13 cellular contexts compared by ENCODE assay signal in the genomic region with DNA sequence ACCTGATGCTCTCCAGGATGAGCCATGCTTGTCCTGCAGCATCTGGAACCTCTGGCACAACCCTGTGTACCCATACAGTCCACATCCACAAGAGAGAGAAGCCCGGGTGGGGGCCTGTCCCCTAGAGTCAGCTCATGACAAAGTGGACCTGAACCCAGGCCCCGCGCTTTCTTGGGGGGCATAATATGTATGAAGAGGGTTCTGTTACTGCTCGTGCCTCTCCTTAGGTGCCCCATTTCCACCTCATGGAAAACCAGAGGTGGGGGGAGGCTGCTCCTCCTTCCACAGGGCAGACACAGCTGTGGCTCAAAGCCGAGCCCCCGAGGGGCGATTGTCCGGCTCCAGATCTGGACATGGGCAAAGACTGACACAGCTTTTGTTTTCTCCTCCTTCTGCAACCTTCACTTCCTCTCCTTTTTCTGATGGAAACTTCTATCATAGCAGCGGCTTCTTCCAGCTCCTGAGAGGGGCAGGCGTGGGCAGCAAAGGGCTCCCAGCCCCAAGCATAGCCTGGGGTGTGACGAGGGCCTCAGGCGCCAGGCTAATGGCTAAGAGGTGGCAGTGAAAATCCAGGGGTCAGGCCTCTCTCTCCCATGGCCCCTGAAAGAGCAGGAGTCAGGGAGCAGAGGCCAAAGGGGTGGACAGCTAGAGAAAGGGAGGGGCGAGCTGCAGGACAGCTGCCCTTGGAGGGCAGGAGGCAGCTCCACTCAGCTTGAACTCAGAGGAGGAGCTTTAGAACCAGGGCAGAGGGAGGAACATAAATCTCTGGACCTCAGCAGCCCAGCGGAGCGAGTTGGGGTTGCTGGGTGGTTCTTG.
DNase-seq lines count a peak whose midpoint lies in the region; ATAC-seq, FAIRE-seq and TF ChIP-seq lines count a peak whose summit lies in the region.
"Had no signal": no experiment of that assay in that cellular context is flagged by ENCODE, and none has a peak within 500 bp of the region (broad histone marks: within the 10 kb centered on the region; RNA-seq: fewer than 3 reads in every experiment).

No MANE protein-coding gene starts in this region.

- H3K27ac ChIP-seq in subcutaneous abdominal adipose tissue (ENCODE audit: low read depth, low read length) (peak overlapping the region; percentile 79), brain microvascular endothelial cell (no peak overlapping the region)

- peaks cover 0 to 7% of the 10 kb centered on the region in 2 donors for H3K27me3 Mint-ChIP-seq in effector memory CD8-positive, alpha-beta T cell
- H3K27me3 Mint-ChIP-seq: CD4-positive, alpha-beta T cell had no signal

- peak; percentile 63 for DNase-seq in LHCN-M2 (ENCODE audit: low read depth)
- DNase-seq in fibroblast of villous mesenchyme (ENCODE audit: low read depth): peak; percentile 50
- DNase-seq in mucosa of descending colon: no peak
- no peak for DNase-seq in effector memory CD8-positive, alpha-beta T cell
- DNase-seq in brain microvascular endothelial cell: no peak
- no peak for DNase-seq in GM12891 (ENCODE audit: insufficient read length, low spot score)
- DNase-seq: amniotic stem cell; CD4-positive, alpha-beta T cell; NCI-H187 had no signal

- in situ Hi-C loops in brain microvascular endothelial cell (cut with HindIII; ENCODE audit: low pct_ligation_motif_present, low sequenced_read_pairs): no loop called here

- H3K27me3 ChIP-seq in subcutaneous abdominal adipose tissue (ENCODE audit: control insufficient read depth in 5 of 5, insufficient read depth in 4 of 5, low read length in 5 of 5): no peaks in the 10 kb centered on the region
- H3K27me3 ChIP-seq in brain microvascular endothelial cell (replicated peaks): no peaks in the 10 kb centered on the region

- H3K4me1 Mint-ChIP-seq in effector memory CD8-positive, alpha-beta T cell (ENCODE audit: low read depth in 2 of 2): no peaks in the 10 kb centered on the region

- H3K36me3 Mint-ChIP-seq in effector memory CD8-positive, alpha-beta T cell (ENCODE audit: insufficient read depth): no peaks in the 10 kb centered on the region

- H3K4me3 Mint-ChIP-seq in effector memory CD8-positive, alpha-beta T cell: no peak overlapping the region
- H3K4me3 Mint-ChIP-seq: CD4-positive, alpha-beta T cell; T-helper 2 cell treated with Interferon-gamma antibody and Interleukin-4, amounts not matched to agents 5 μg/mL and 100 μg/mL, for 36 hours had no signal

- no peaks in the 10 kb centered on the region for H3K9me3 ChIP-seq in mucosa of descending colon
- H3K9me3 ChIP-seq in subcutaneous abdominal adipose tissue (ENCODE audit: control insufficient read depth in 5 of 5, low read length in 5 of 5): no peaks in the 10 kb centered on the region

- FAIRE-seq in GM12891 (lab: Jason Lieb, UNC): no peak
- FAIRE-seq: endothelial cell of umbilical vein had no signal

- TF ChIP-seq POLR2A in GM12891 (IDR thresholded peaks at IDR 0.05; ENCODE audit: low read depth, low read length): no peak

- H3K36me3 ChIP-seq in mucosa of descending colon (ENCODE audit: low read depth) (no peaks in the 10 kb centered on the region), subcutaneous abdominal adipose tissue (ENCODE audit: control insufficient read depth in 5 of 5, insufficient read depth in 5 of 5, low read length in 5 of 5) (no peaks in the 10 kb centered on the region), brain microvascular endothelial cell (replicated peaks) (no peaks in the 10 kb centered on the region)

- H3K27ac Mint-ChIP-seq in effector memory CD8-positive, alpha-beta T cell: peak overlapping the region in 1 of 2 donors; percentile 62
- H3K27ac Mint-ChIP-seq: CD4-positive, alpha-beta T cell; T-helper 2 cell treated with Interferon-gamma antibody and Interleukin-4, amounts not matched to agents 5 μg/mL and 100 μg/mL, for 36 hours had no signal

- peak; percentile 5 for ATAC-seq in mucosa of descending colon
- no peak for ATAC-seq in effector memory CD8-positive, alpha-beta T cell (replicated peaks)
- no peak for ATAC-seq in GM21825 (IDR thresholded peaks at IDR 0.05; ENCODE audit: unreplicated experiment)

- intact Hi-C loops in mucosa of descending colon (cut with DNase I, micrococcal nuclease): no loop called here

- TF ChIP-seq CTCF in fibroblast of villous mesenchyme (IDR thresholded peaks at IDR 0.05; ENCODE audit: insufficient read depth, low read depth, low read length) (no peak), mucosa of descending colon (IDR thresholded peaks at IDR 0.05) (no peak), brain microvascular endothelial cell (IDR thresholded peaks at IDR 0.05; ENCODE audit: low read depth, low read length, missing control alignments) (no peak)

- no peaks in the 10 kb centered on the region for H3K9me3 Mint-ChIP-seq in effector memory CD8-positive, alpha-beta T cell
- H3K9me3 Mint-ChIP-seq: CD4-positive, alpha-beta T cell; T-helper 2 cell treated with Interferon-gamma antibody and Interleukin-4, amounts not matched to agents 5 μg/mL and 100 μg/mL, for 36 hours had no signal

- H3K4me1 ChIP-seq in mucosa of descending colon (ENCODE audit: low read depth): peaks cover under 1% of the 10 kb centered on the region
- peaks cover 36 to 71% (median 63%) of the 10 kb centered on the region in 5 donors for H3K4me1 ChIP-seq in subcutaneous abdominal adipose tissue (ENCODE audit: control insufficient read depth in 5 of 5, insufficient read depth in 5 of 5, low read length in 5 of 5)

- H3K4me3 ChIP-seq in fibroblast of villous mesenchyme (ENCODE audit: low read depth, low read length) (no peak overlapping the region), mucosa of descending colon (no peak overlapping the region), subcutaneous abdominal adipose tissue (ENCODE audit: low read depth in 1 of 5, low read length in 5 of 5) (peak overlapping the region in 3 of 5 donors; percentile 4 to 42 (median 29)), brain microvascular endothelial cell (ENCODE audit: low read depth, low read length) (no peak overlapping the region)

- H3K9ac ChIP-seq in subcutaneous abdominal adipose tissue (ENCODE audit: low read length in 5 of 5): peak overlapping the region in 2 of 5 donors; percentile 24 to 56

TF ChIP-seq in GM12891, 5 proteins besides CTCF, POLR2A, EP300 and RAD21:
- TF ChIP-seq PAX5 (IDR thresholded peaks at IDR 0.05; ENCODE audit: insufficient read depth, low read length, severe bottlenecking) (no peak), SPI1 (IDR thresholded peaks at IDR 0.05; ENCODE audit: low read depth, low read length) (no peak), TAF1 (IDR thresholded peaks at IDR 0.05; ENCODE audit: low read depth, low read length) (no peak), POU2F2 (IDR thresholded peaks at IDR 0.05; ENCODE audit: low read depth, low read length) (no peak), POLR2AphosphoS5 (IDR thresholded peaks at IDR 0.05; ENCODE audit: low read depth, low read length) (no peak)
TF ChIP-seq in GM12891: peak in this region for 0.

Comparison
In these comparisons a context has a peak if more than half of its experiments do, and no peak if none do; other contexts are left out.
1. DNase-seq: peak in LHCN-M2 (single experiment) and fibroblast of villous mesenchyme (single experiment); none in mucosa of descending colon (0 of 3), effector memory CD8-positive, alpha-beta T cell (0 of 3), brain microvascular endothelial cell (single experiment) and GM12891 (single experiment).
2. H3K4me3 ChIP-seq: peak in subcutaneous abdominal adipose tissue (3 of 5); none in fibroblast of villous mesenchyme (single experiment), mucosa of descending colon (single experiment) and brain microvascular endothelial cell (single experiment).